In genomic region chr13:30115257-30115600, GRCh38 we compare ENCODE assay signal across 8 cellular contexts.
DNase-seq lines count a peak whose midpoint lies in the region; ATAC-seq, FAIRE-seq and TF ChIP-seq lines count a peak whose summit lies in the region.

No MANE protein-coding gene starts in this region.

- no peaks in the 10 kb centered on the region for H3K36me3 ChIP-seq in K562 (ENCODE audit: control insufficient read depth, insufficient read depth, low read length)
- no peaks in the 10 kb centered on the region for H3K36me3 ChIP-seq in mesenchymal stem cell (ENCODE audit: control insufficient read depth in 1 of 2, insufficient read depth in 2 of 2, low read depth in 1 of 2, low read length in 2 of 2)
- no peaks in the 10 kb centered on the region for H3K36me3 ChIP-seq in urinary bladder (ENCODE audit: insufficient read depth)

- H3K36me3 Mint-ChIP-seq in activated naive CD4-positive, alpha-beta T cell treated with anti-CD3 and anti-CD28 coated beads, Interleukin-2, amount 50 U/mL, for 24 hours: no peaks in the 10 kb centered on the region

- no peak overlapping the region for H4K8ac ChIP-seq in mesenchymal stem cell (ENCODE audit: low read length)

- H4K91ac ChIP-seq in mesenchymal stem cell (ENCODE audit: low read length): no peak overlapping the region

- H2BK15ac ChIP-seq in mesenchymal stem cell (ENCODE audit: low read depth, poor library complexity, severe bottlenecking): no peak overlapping the region

- 0 out of 2 replicates have a peak overlapping the region, but pooled peaks have one; percentile 58 for H3K4me2 ChIP-seq in K562 (ENCODE audit: insufficient read depth, low read length)
- H3K4me2 ChIP-seq in mesenchymal stem cell (ENCODE audit: low read length, poor library complexity, severe bottlenecking): peak overlapping the region; percentile 93

- ATAC-seq in K562 (no peak), GM19397 (IDR thresholded peaks at IDR 0.05; ENCODE audit: unreplicated experiment) (no peak)

- no peak overlapping the region for H3K18ac ChIP-seq in mesenchymal stem cell (ENCODE audit: low read depth in 1 of 2, low read length in 2 of 2)

- H2BK5ac ChIP-seq in mesenchymal stem cell (ENCODE audit: low read depth, low read length, poor library complexity, severe bottlenecking): no peak overlapping the region

- H2AFZ ChIP-seq in K562 (ENCODE audit: low read depth, low read length) (no peak overlapping the region), mesenchymal stem cell (ENCODE audit: low read depth, low read length) (peak overlapping the region; percentile 48)

- no peaks in the 10 kb centered on the region for H3K9me3 Mint-ChIP-seq in activated naive CD4-positive, alpha-beta T cell treated with anti-CD3 and anti-CD28 coated beads, Interleukin-2, amount 50 U/mL, for 24 hours

- CTCF ChIA-PET in K562 (lab: Yijun Ruan, JAX; ENCODE audit: low intra/inter-chr PET ratio): interaction anchor here (0.8 kb wide), 1 partner anchor 345 kb away, joined by 4 read pairs; no protein-coding TSS in a partner anchor

- no peaks in the 10 kb centered on the region for H4K20me1 ChIP-seq in K562 (replicated peaks; ENCODE audit: control insufficient read depth, insufficient read depth, low read length)

- no peaks in the 10 kb centered on the region for H3K9me3 ChIP-seq in K562 (replicated peaks; ENCODE audit: control insufficient read depth, insufficient read depth, low read depth, low read length)
- H3K9me3 ChIP-seq in mesenchymal stem cell (ENCODE audit: control insufficient read depth, low read length): no peaks in the 10 kb centered on the region

- no peak overlapping the region for H3K14ac ChIP-seq in mesenchymal stem cell (ENCODE audit: low read length in 2 of 2)

- H2BK12ac ChIP-seq in mesenchymal stem cell (ENCODE audit: low read length in 2 of 2): peak overlapping the region in 1 of 2 experiments; percentile 23

- no peaks in the 10 kb centered on the region for H3K9me1 ChIP-seq in K562 (ENCODE audit: control insufficient read depth, insufficient read depth, low read length)

- H3K27ac ChIP-seq in K562 (ENCODE audit: extremely low read depth, low read depth, low read length) (no peak overlapping the region), mesenchymal stem cell (ENCODE audit: low read length, poor library complexity, severe bottlenecking) (no peak overlapping the region), urinary bladder (ENCODE audit: low read depth) (no peak overlapping the region)

- H3K4ac ChIP-seq in mesenchymal stem cell (ENCODE audit: low read depth in 1 of 2, low read length in 2 of 2): no peak overlapping the region

- POLR2A ChIA-PET in K562 (lab: Yijun Ruan, JAX): no interaction called here

- no peak for TF ChIP-seq EP300 in K562 (IDR thresholded peaks at IDR 0.05; ENCODE audit: low read length)

- 40% methylated on average over 8 of the region's 9 CpGs for WGBS in K562 (ENCODE audit: insufficient coverage, low coverage, missing lambda C conversion rate)
- 38% methylated on average over 5 of the region's 9 CpGs for WGBS in mesenchymal stem cell
- WGBS in urinary bladder: 15% methylated on average over 9 of the region's 9 CpGs

- H3K4me1 Mint-ChIP-seq in activated naive CD4-positive, alpha-beta T cell treated with anti-CD3 and anti-CD28 coated beads, Interleukin-2, amount 50 U/mL, for 24 hours: peaks cover 47% of the 10 kb centered on the region

- H3K4me3 ChIP-seq in K562 (peak overlapping the region; percentile 51; the same call in 1 of the 2 replicates), mesenchymal stem cell (ENCODE audit: insufficient read depth in 1 of 2, low read depth in 1 of 2, low read length in 2 of 2) (peak overlapping the region in 1 of 2 experiments; percentile 73), urinary bladder (ENCODE audit: low read depth, low read length) (peak overlapping the region; percentile 72)

- no peak for FAIRE-seq in K562 (lab: Jason Lieb, UNC)

- H2BK120ac ChIP-seq in mesenchymal stem cell (ENCODE audit: low read depth, low read length): no peak overlapping the region

- 0 out of 6 replicates have a peak, but pooled peaks of 1 of the 3 experiments have one; percentile 6 for TF ChIP-seq CTCF in K562 (IDR thresholded peaks at IDR 0.05 in 2 of 3, conservative IDR thresholded peaks at IDR 0.05 in 1 of 3; ENCODE audit: insufficient read depth in 2 of 3, low read depth in 1 of 3, low read length in 3 of 3)

- peak overlapping the region; percentile 70 for H3K4me3 Mint-ChIP-seq in activated naive CD4-positive, alpha-beta T cell treated with anti-CD3 and anti-CD28 coated beads, Interleukin-2, amount 50 U/mL, for 24 hours

- no peaks in the 10 kb centered on the region for H3K79me1 ChIP-seq in mesenchymal stem cell (replicated peaks; ENCODE audit: low read length, poor library complexity, severe bottlenecking)

- H3K9ac ChIP-seq in K562 (ENCODE audit: insufficient read depth in 1 of 2, low read depth in 2 of 2, low read length in 2 of 2): no peak overlapping the region
- peak overlapping the region; percentile 66 for H3K9ac ChIP-seq in mesenchymal stem cell (ENCODE audit: low read length)

- no peak for TF ChIP-seq RAD21 in K562 (CRISPR knock-in tag; conservative IDR thresholded peaks at IDR 0.05 in 1 of 2, IDR thresholded peaks at IDR 0.05 in 1 of 2)

- H3K4me1 ChIP-seq in K562 (replicated peaks in 1 of 2; ENCODE audit: control insufficient read depth in 2 of 2, insufficient read depth in 2 of 2, low read length in 2 of 2) (peaks cover 5 to 9% of the 10 kb centered on the region in 2 experiments; a peak in 4 of 5 replicates), mesenchymal stem cell (ENCODE audit: control insufficient read depth, insufficient read depth, low read depth, low read length) (peaks cover 11% of the 10 kb centered on the region), urinary bladder (ENCODE audit: insufficient read depth) (no peaks in the 10 kb centered on the region)

- H3K79me2 ChIP-seq in K562 (ENCODE audit: control insufficient read depth, insufficient read depth, low read length): no peaks in the 10 kb centered on the region

- TF ChIP-seq POLR2A in K562 (conservative IDR thresholded peaks at IDR 0.05): no peak

- no TSS peak for BruUV-seq in K562 (replicated peaks; lab: Mats Ljungman, UMichigan)

- no peak overlapping the region for H2AK5ac ChIP-seq in mesenchymal stem cell (ENCODE audit: low read length, severe bottlenecking)

- no peak for DNase-seq in activated naive CD4-positive, alpha-beta T cell treated with anti-CD3 and anti-CD28 coated beads, Interleukin-2, amount 50 U/mL, for 16 hours
- no peak for DNase-seq in K562 (ENCODE audit: extremely low read depth in 1 of 4, low spot score in 3 of 4)
- no peak for DNase-seq in mesenchymal stem cell
- DNase-seq in SKM-1 (lab: John Stamatoyannopoulos, UW; ENCODE audit: unreplicated experiment): no peak
- DNase-seq in NCI-H82 treated with DMSO at 0.1 percent for 48 hours (lab: John Stamatoyannopoulos, UW; ENCODE audit: unreplicated experiment): no peak

- H3K23ac ChIP-seq in mesenchymal stem cell (ENCODE audit: low read length in 2 of 2): no peak overlapping the region

- no peaks in the 10 kb centered on the region for H3K27me3 Mint-ChIP-seq in activated naive CD4-positive, alpha-beta T cell treated with anti-CD3 and anti-CD28 coated beads, Interleukin-2, amount 50 U/mL, for 24 hours

- peaks cover 0 to 13% of the 10 kb centered on the region in 2 experiments for H3K27me3 ChIP-seq in K562 (ENCODE audit: control insufficient read depth in 2 of 2, insufficient read depth in 2 of 2, low read length in 2 of 2)
- H3K27me3 ChIP-seq in mesenchymal stem cell (ENCODE audit: control insufficient read depth in 1 of 2, insufficient read depth in 1 of 2, low read length in 2 of 2): peaks cover 0 to 6% of the 10 kb centered on the region in 2 experiments

- no peak overlapping the region for H3K27ac Mint-ChIP-seq in activated naive CD4-positive, alpha-beta T cell treated with anti-CD3 and anti-CD28 coated beads, Interleukin-2, amount 50 U/mL, for 24 hours

- in situ Hi-C loops in K562 (cut with MboI): loop anchor here (10.0 kb wide), 1 partner anchor 340 kb away; no protein-coding TSS in a partner anchor

- intact Hi-C loops in K562 (cut with micrococcal nuclease): loop anchor here (10.0 kb wide), 1 partner anchor 150 kb away; no protein-coding TSS in a partner anchor

TF ChIP-seq in K562, 482 proteins besides CTCF, POLR2A, EP300 and RAD21:
- TF ChIP-seq NRF1 (conservative IDR thresholded peaks at IDR 0.05 in 1 of 2, IDR thresholded peaks at IDR 0.05 in 1 of 2): peak in 1 of 2 experiments; percentile 36; a peak in 1 of 4 replicates
- TF ChIP-seq SMARCE1 (IDR thresholded peaks at IDR 0.05): no peak
- no peak for TF ChIP-seq MXI1 (IDR thresholded peaks at IDR 0.05; ENCODE audit: low read depth, low read length)
- no peak for TF ChIP-seq DNMT1 (IDR thresholded peaks at IDR 0.05)
- no peak for TF ChIP-seq PHF20 (IDR thresholded peaks at IDR 0.05; ENCODE audit: partially characterized antibody)
- TF ChIP-seq ZFP36 (IDR thresholded peaks at IDR 0.05; ENCODE audit: low read depth, low read length, partially characterized antibody): no peak
- TF ChIP-seq BCOR (IDR thresholded peaks at IDR 0.05): no peak
- no peak for TF ChIP-seq RHOXF2B (CRISPR knock-in tag; conservative IDR thresholded peaks at IDR 0.05)
TF ChIP-seq in K562: peak in this region for 1.
